15 cellular contexts compared by ENCODE assay signal in the genomic region with DNA sequence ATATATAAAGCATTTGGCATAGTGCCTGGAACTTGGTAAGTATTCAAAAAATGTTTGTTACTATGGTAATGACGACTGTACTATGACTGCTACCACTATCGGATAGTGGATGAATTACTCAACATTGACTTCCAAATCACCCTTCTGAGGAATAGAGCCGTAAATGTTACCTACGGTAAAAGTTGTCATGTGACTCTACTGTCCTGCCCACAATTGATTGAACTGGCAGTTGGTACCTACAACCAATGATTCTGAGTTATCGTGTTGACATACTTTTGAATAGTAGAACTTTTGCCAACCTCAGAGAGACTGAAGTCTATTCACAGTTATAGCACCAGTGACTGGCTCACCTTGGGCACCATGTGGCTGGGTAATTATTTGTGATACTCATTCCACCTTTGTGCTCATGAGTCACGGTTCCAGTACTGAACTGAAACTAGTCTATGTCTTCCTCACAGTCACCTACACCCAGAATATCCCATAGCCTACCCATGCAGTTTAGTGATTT.
A peak's percentile ranks its signal among the peaks of the same experiment; 100 is the strongest.
DNase-seq lines count a peak whose midpoint lies in the region; ATAC-seq and TF ChIP-seq lines count a peak whose summit lies in the region.
"Had no signal": no experiment of that assay in that cellular context is flagged by ENCODE, and none has a peak within 500 bp of the region (broad histone marks: within the 10 kb centered on the region; RNA-seq: fewer than 3 reads in every experiment).

No MANE protein-coding gene starts in this region.

- peak; percentile 95 for ATAC-seq in GM18909 (IDR thresholded peaks at IDR 0.05; ENCODE audit: poor library complexity, unreplicated experiment)
- peak; percentile 81 for ATAC-seq in HG02763 (IDR thresholded peaks at IDR 0.05; ENCODE audit: unreplicated experiment)

- H3K27ac ChIP-seq in testis = no peak overlapping the region
- H3K27ac ChIP-seq: adrenal gland had no signal

- 82% methylated on average over 6 of the region's 6 CpGs for WGBS in testis, 2 donors

- H3K4me3 ChIP-seq in testis = no peak overlapping the region
- H3K4me3 ChIP-seq: adrenal gland had no signal

- intact Hi-C loops in testis (cut with DNase I; ENCODE audit: low total_unique reads) = no loop called here

- no peak for TF ChIP-seq POLR2A in testis (IDR thresholded peaks at IDR 0.05)

- H3K9me3 ChIP-seq in testis = no peaks in the 10 kb centered on the region
- H3K9me3 ChIP-seq: adrenal gland had no signal

- DNase-seq in NCI-H226 (peak; percentile 53), iris pigment epithelial cell (ENCODE audit: low read depth) (peak; percentile 91), NAMALWA (ENCODE audit: low spot score) (no peak), NCI-H2107 (lab: John Stamatoyannopoulos, UW) (no peak), testis (no peak)
- no peak for DNase-seq in activated CD4-positive, alpha-beta T cell treated with anti-CD3 and anti-CD28 coated beads for 4 hours
- DNase-seq: adrenal gland; CD4-positive, alpha-beta T cell; erythroblast; KG1; NCI-H526 treated with DMSO at 0.1 percent for 48 hours; posterior cingulate gyrus; T-helper 1 cell had no signal

- no peaks in the 10 kb centered on the region for H3K27me3 ChIP-seq in testis
- H3K27me3 ChIP-seq: adrenal gland had no signal

- no peaks in the 10 kb centered on the region for H3K36me3 ChIP-seq in testis (ENCODE audit: low read depth, missing control alignments)
- H3K36me3 ChIP-seq: adrenal gland had no signal

- TF ChIP-seq CTCF in testis (IDR thresholded peaks at IDR 0.05) = no peak

- no peaks in the 10 kb centered on the region for H3K4me1 ChIP-seq in testis
- H3K4me1 ChIP-seq: adrenal gland had no signal

Comparison
In these comparisons a context has a peak if more than half of its experiments do, and no peak if none do; other contexts are left out.
1. DNase-seq: peak in NCI-H226 (single experiment) and iris pigment epithelial cell (single experiment); none in NAMALWA (single experiment), activated CD4-positive, alpha-beta T cell treated with anti-CD3 and anti-CD28 coated beads for 4 hours (0 of 2), NCI-H2107 (single experiment) and testis (single experiment).